In genomic region chr9:22342489-22343217, GRCh38 we compare ENCODE assay signal across 13 cellular contexts.
DNase-seq lines count a peak whose midpoint lies in the region; ATAC-seq and TF ChIP-seq lines count a peak whose summit lies in the region.
"Had no signal": no experiment of that assay in that cellular context is flagged by ENCODE, and none has a peak within 500 bp of the region (broad histone marks: within the 10 kb centered on the region; RNA-seq: fewer than 3 reads in every experiment).

No MANE protein-coding gene starts in this region.

- no peaks in the 10 kb centered on the region for H3K9me3 ChIP-seq in IMR-90 (ENCODE audit: control insufficient read depth, insufficient read depth, low read length)
- H3K9me3 ChIP-seq in mammary epithelial cell (replicated peaks; ENCODE audit: insufficient read depth, low read length), result no peaks in the 10 kb centered on the region
- H3K9me3 ChIP-seq: heart right ventricle, sigmoid colon, upper lobe of right lung had no signal

- H3K9me1 ChIP-seq in IMR-90 (ENCODE audit: insufficient read depth, low read length), result no peaks in the 10 kb centered on the region

- no peak overlapping the region for H2AK5ac ChIP-seq in IMR-90 (ENCODE audit: low read depth, low read length)

- dilution Hi-C loops in IMR-90 (cut with HindIII; ENCODE audit: low sequenced_read_pairs, unreplicated experiment) (no loop called here), mammary epithelial cell (cut with HindIII; ENCODE audit: low sequenced_read_pairs) (no loop called here)

- no peak for TF ChIP-seq POLR2A in IMR-90 (IDR thresholded peaks at IDR 0.05; ENCODE audit: low read depth, low read length)

- H3K79me2 ChIP-seq in ACC112 (ENCODE audit: control insufficient read depth, insufficient read depth, low read length, unreplicated experiment) (no peaks in the 10 kb centered on the region), mammary epithelial cell (ENCODE audit: insufficient read depth, low read length) (no peaks in the 10 kb centered on the region)

- H3K27ac Mint-ChIP-seq in activated T-helper 1 cell treated with anti-CD3 and anti-CD28 coated beads, Interleukin-12 subunit alpha, Interleukin-12 subunit beta, Interleukin-2, Interleukin-4 antibody, amounts not matched to agents 30 ng/mL and 10 ng/mL and 1 ng/mL, durations not matched to agents 14 hours and 24 hours and 36 hours, result no peak overlapping the region
- H3K27ac Mint-ChIP-seq: IgD-negative memory B cell had no signal

- no peak overlapping the region for H4K91ac ChIP-seq in IMR-90 (ENCODE audit: insufficient read depth, low read depth, low read length)

- no peak for TF ChIP-seq RAD21 in IMR-90 (IDR thresholded peaks at IDR 0.05; ENCODE audit: low read length)

- H4K8ac ChIP-seq in IMR-90 (ENCODE audit: low read depth in 2 of 2, low read length in 2 of 2), result no peak overlapping the region

- H4K20me1 ChIP-seq in IMR-90 (ENCODE audit: insufficient read depth, low read length), result no peaks in the 10 kb centered on the region
- H4K20me1 ChIP-seq in mammary epithelial cell (ENCODE audit: insufficient read depth, low read length), result no peaks in the 10 kb centered on the region

- no peak overlapping the region for H2BK15ac ChIP-seq in IMR-90 (ENCODE audit: low read depth, low read length)

- no peak overlapping the region for H2BK5ac ChIP-seq in IMR-90 (ENCODE audit: low read depth, low read length, poor library complexity, severe bottlenecking)

- no peaks in the 10 kb centered on the region for H3K79me1 ChIP-seq in IMR-90 (ENCODE audit: low read depth in 1 of 2, low read length in 2 of 2)

- H2AFZ ChIP-seq in ACC112 (ENCODE audit: low read length, unreplicated experiment) (no peak overlapping the region), IMR-90 (replicated peaks; ENCODE audit: low read length, poor library complexity) (no peak overlapping the region), mammary epithelial cell (ENCODE audit: low read depth, low read length) (peak overlapping the region; percentile 2)

- DNase-seq in IMR-90 (peak; percentile 20), mammary epithelial cell (peak; percentile 42), left lobe of liver (ENCODE audit: low spot score) (no peak), head of caudate nucleus (no peak), T-helper 9 cell (no peak)
- no peak for DNase-seq in activated T-helper 1 cell treated with anti-CD3 and anti-CD28 coated beads, Interleukin-12 subunit alpha, Interleukin-12 subunit beta, Interleukin-2, Interleukin-4 antibody, amounts not matched to agents 30 ng/mL and 10 ng/mL and 1 ng/mL, durations not matched to agents 14 hours and 24 hours and 36 hours (ENCODE audit: low spot score)
- DNase-seq: cerebellar nuclear complex, heart right ventricle, sigmoid colon, upper lobe of right lung had no signal

- POLR2A ChIA-PET in IMR-90 (lab: Charles Lee; ENCODE audit: unreplicated experiment), result interaction anchor here (0.6 to 0.7 kb wide), 2 partner anchors 32 to 906 kb away, joined by 3 to 5 read pairs; no protein-coding TSS in a partner anchor

- no peaks in the 10 kb centered on the region for H3K36me3 Mint-ChIP-seq in activated T-helper 1 cell treated with anti-CD3 and anti-CD28 coated beads, Interleukin-12 subunit alpha, Interleukin-12 subunit beta, Interleukin-2, Interleukin-4 antibody, amounts not matched to agents 30 ng/mL and 10 ng/mL and 1 ng/mL, durations not matched to agents 14 hours and 24 hours and 36 hours (ENCODE audit: low read depth)
- H3K36me3 Mint-ChIP-seq: IgD-negative memory B cell had no signal

- no peaks in the 10 kb centered on the region for H3K4me1 Mint-ChIP-seq in activated T-helper 1 cell treated with anti-CD3 and anti-CD28 coated beads, Interleukin-12 subunit alpha, Interleukin-12 subunit beta, Interleukin-2, Interleukin-4 antibody, amounts not matched to agents 30 ng/mL and 10 ng/mL and 1 ng/mL, durations not matched to agents 14 hours and 24 hours and 36 hours (ENCODE audit: low read depth)
- H3K4me1 Mint-ChIP-seq: IgD-negative memory B cell had no signal

- peak overlapping the region; percentile 85 for H3K27ac ChIP-seq in ACC112 (ENCODE audit: low read depth, low read length)
- no peak overlapping the region for H3K27ac ChIP-seq in IMR-90 (ENCODE audit: insufficient read depth, low read length)
- no peak overlapping the region for H3K27ac ChIP-seq in mammary epithelial cell (ENCODE audit: insufficient read depth, low read depth, low read length)
- H3K27ac ChIP-seq: heart right ventricle, upper lobe of right lung had no signal

- no CpG with 5 or more reads among the region's 3 CpGs for WGBS in IMR-90 (ENCODE audit: extremely low coverage in 2 of 2, insufficient read length in 1 of 2), 2 experiments
- WGBS in mammary epithelial cell (ENCODE audit: low coverage, missing lambda C conversion rate), result 5% methylated on average over 3 of the region's 3 CpGs

- H3K36me3 ChIP-seq in ACC112 (ENCODE audit: insufficient read depth, low read length) (no peaks in the 10 kb centered on the region), IMR-90 (ENCODE audit: control insufficient read depth, insufficient read depth, low read length) (no peaks in the 10 kb centered on the region), mammary epithelial cell (ENCODE audit: insufficient read depth, low read length) (no peaks in the 10 kb centered on the region)
- H3K36me3 ChIP-seq: heart right ventricle, sigmoid colon, upper lobe of right lung had no signal

- H2BK20ac ChIP-seq in IMR-90 (ENCODE audit: low read depth, low read length), result no peak overlapping the region

- H3K9ac ChIP-seq in IMR-90 (ENCODE audit: low read depth, low read length) (no peak overlapping the region), mammary epithelial cell (ENCODE audit: insufficient read depth, low read length) (no peak overlapping the region)

- no peak for ATAC-seq in IMR-90 (ENCODE audit: low read depth)
- ATAC-seq in left lobe of liver, result peak; percentile 93
- ATAC-seq in HG02588 (IDR thresholded peaks at IDR 0.05; ENCODE audit: unreplicated experiment), result no peak
- ATAC-seq: upper lobe of right lung had no signal

- H3K56ac ChIP-seq in IMR-90 (ENCODE audit: extremely low read depth, insufficient read depth, low read length), result no peak overlapping the region

- H3K23ac ChIP-seq in IMR-90 (ENCODE audit: low read depth, low read length), result no peak overlapping the region

- in situ Hi-C loops in IMR-90 (cut with MboI; ENCODE audit: low sequenced_read_pairs), result no loop called here
- in situ Hi-C loops in mammary epithelial cell (cut with MboI; ENCODE audit: low sequenced_read_pairs in 2 of 2), result no loop called here

- H3K4me2 ChIP-seq in IMR-90 (ENCODE audit: low read depth, low read length) (no peak overlapping the region), mammary epithelial cell (ENCODE audit: insufficient read depth, low read depth, low read length) (peak overlapping the region; percentile 53)

- no peaks in the 10 kb centered on the region for H3K9me3 Mint-ChIP-seq in activated T-helper 1 cell treated with anti-CD3 and anti-CD28 coated beads, Interleukin-12 subunit alpha, Interleukin-12 subunit beta, Interleukin-2, Interleukin-4 antibody, amounts not matched to agents 30 ng/mL and 10 ng/mL and 1 ng/mL, durations not matched to agents 14 hours and 24 hours and 36 hours
- H3K9me3 Mint-ChIP-seq: IgD-negative memory B cell had no signal

- peak overlapping the region; percentile 38; the same call in 1 of the 2 replicates for H3K4me3 ChIP-seq in ACC112 (ENCODE audit: low read depth, low read length)
- no peak overlapping the region for H3K4me3 ChIP-seq in IMR-90 (ENCODE audit: insufficient read depth, low read depth, low read length)
- H3K4me3 ChIP-seq in mammary epithelial cell (replicated peaks in 1 of 3; ENCODE audit: insufficient read depth in 1 of 3, low read depth in 2 of 3, low read length in 3 of 3), result no peak overlapping the region
- H3K4me3 ChIP-seq: heart right ventricle, sigmoid colon, upper lobe of right lung had no signal

- H3K14ac ChIP-seq in IMR-90 (replicated peaks; ENCODE audit: low read depth, low read length), result no peak overlapping the region

- H3K27me3 Mint-ChIP-seq in activated T-helper 1 cell treated with anti-CD3 and anti-CD28 coated beads, Interleukin-12 subunit alpha, Interleukin-12 subunit beta, Interleukin-2, Interleukin-4 antibody, amounts not matched to agents 30 ng/mL and 10 ng/mL and 1 ng/mL, durations not matched to agents 14 hours and 24 hours and 36 hours (ENCODE audit: insufficient read depth), result no peaks in the 10 kb centered on the region
- H3K27me3 Mint-ChIP-seq: IgD-negative memory B cell had no signal

- H2BK120ac ChIP-seq in IMR-90 (ENCODE audit: low read depth, low read length), result no peak overlapping the region

- no peak overlapping the region for H3K4me3 Mint-ChIP-seq in activated T-helper 1 cell treated with anti-CD3 and anti-CD28 coated beads, Interleukin-12 subunit alpha, Interleukin-12 subunit beta, Interleukin-2, Interleukin-4 antibody, amounts not matched to agents 30 ng/mL and 10 ng/mL and 1 ng/mL, durations not matched to agents 14 hours and 24 hours and 36 hours
- H3K4me3 Mint-ChIP-seq: IgD-negative memory B cell had no signal

- H4K5ac ChIP-seq in IMR-90 (ENCODE audit: low read depth, low read length), result no peak overlapping the region

- H3K4ac ChIP-seq in IMR-90 (ENCODE audit: low read depth, low read length), result no peak overlapping the region

- H3K4me1 ChIP-seq in ACC112 (ENCODE audit: control insufficient read depth, insufficient read depth, low read length, unreplicated experiment) (peaks cover 28% of the 10 kb centered on the region), IMR-90 (ENCODE audit: control insufficient read depth, insufficient read depth, low read length) (no peaks in the 10 kb centered on the region), mammary epithelial cell (ENCODE audit: insufficient read depth, low read length) (peaks cover 9% of the 10 kb centered on the region)
- H3K4me1 ChIP-seq: heart right ventricle, upper lobe of right lung had no signal

- no peaks in the 10 kb centered on the region for H3K27me3 ChIP-seq in ACC112 (ENCODE audit: insufficient read depth, low read length)
- no peaks in the 10 kb centered on the region for H3K27me3 ChIP-seq in IMR-90 (ENCODE audit: control insufficient read depth, insufficient read depth, low read length)
- H3K27me3 ChIP-seq in mammary epithelial cell (ENCODE audit: insufficient read depth, low read length), result no peaks in the 10 kb centered on the region
- H3K27me3 ChIP-seq: heart right ventricle, sigmoid colon, upper lobe of right lung had no signal

- no TSS peak for BruUV-seq in IMR-90 (replicated peaks; lab: Mats Ljungman, UMichigan)
- BruUV-seq in mammary epithelial cell (replicated peaks; lab: Mats Ljungman, UMichigan), result no TSS peak

- intact Hi-C loops in IMR-90 (cut with micrococcal nuclease) (no loop called here), mammary epithelial cell (cut with micrococcal nuclease) (no loop called here), head of caudate nucleus (cut with DNase I) (no loop called here)
- intact Hi-C loops in activated T-helper 1 cell treated with anti-CD3 and anti-CD28 coated beads, Interleukin-12 subunit alpha, Interleukin-12 subunit beta, Interleukin-2, Interleukin-4 antibody, amounts not matched to agents 30 ng/mL and 10 ng/mL and 1 ng/mL, durations not matched to agents 14 hours and 24 hours and 36 hours (cut with micrococcal nuclease), result no loop called here

- CTCF ChIA-PET in IMR-90 (lab: Yijun Ruan, JAX) (no interaction called here), mammary epithelial cell (lab: Charles Lee; ENCODE audit: low non-redundant PET) (no interaction called here)

- no peak overlapping the region for H3K18ac ChIP-seq in IMR-90 (ENCODE audit: low read depth, low read length)

- no peak overlapping the region for H2AK9ac ChIP-seq in IMR-90 (replicated peaks; ENCODE audit: low read depth, low read length, poor library complexity)

- TF ChIP-seq CTCF in IMR-90 (conservative IDR thresholded peaks at IDR 0.05; ENCODE audit: low read depth, low read length), result no peak
- no peak for TF ChIP-seq CTCF in mammary epithelial cell (conservative IDR thresholded peaks at IDR 0.05 in 1 of 2, IDR thresholded peaks at IDR 0.05 in 1 of 2; ENCODE audit: extremely low read depth in 1 of 2, insufficient read depth in 1 of 2, low read depth in 1 of 2, low read length in 2 of 2)

Comparison
In these comparisons a context has a peak if more than half of its experiments do, and no peak if none do; other contexts are left out.
1. DNase-seq: peak in IMR-90 (single experiment) and mammary epithelial cell (single experiment); none in left lobe of liver (single experiment), head of caudate nucleus (0 of 42), activated T-helper 1 cell treated with anti-CD3 and anti-CD28 coated beads, Interleukin-12 subunit alpha, Interleukin-12 subunit beta, Interleukin-2, Interleukin-4 antibody, amounts not matched to agents 30 ng/mL and 10 ng/mL and 1 ng/mL, durations not matched to agents 14 hours and 24 hours and 36 hours (single experiment) and T-helper 9 cell (single experiment).